In genomic region chr3:136567599-136568188, GRCh38 we compare ENCODE assay signal across 26 cellular contexts.
DNase-seq lines count a peak whose midpoint lies in the region; ATAC-seq and FAIRE-seq lines count a peak whose summit lies in the region.
"Had no signal": no experiment of that assay in that cellular context is flagged by ENCODE, and none has a peak within 500 bp of the region (broad histone marks: within the 10 kb centered on the region; RNA-seq: fewer than 3 reads in every experiment).

No MANE protein-coding gene starts in this region.

- H3K27ac Mint-ChIP-seq in activated T-cell treated with anti-CD3 and anti-CD28 coated beads, Interleukin-2, amount 50 U/mL, for 72 hours: peak overlapping the region; percentile 4
- no peak overlapping the region for H3K27ac Mint-ChIP-seq in activated naive CD8-positive, alpha-beta T cell treated with anti-CD3 and anti-CD28 coated beads for 36 hours

- H3K9me3 ChIP-seq in SK-N-MC (ENCODE audit: low read depth, low read length) (no peaks in the 10 kb centered on the region), small intestine (ENCODE audit: control insufficient read depth, low read depth) (no peaks in the 10 kb centered on the region)
- H3K9me3 ChIP-seq: BLaER1, SJCRH30 had no signal

- H3K27me3 ChIP-seq in small intestine (ENCODE audit: control insufficient read depth in 2 of 2, insufficient read depth in 2 of 2, low read length in 2 of 2): no peaks in the 10 kb centered on the region
- H3K27me3 ChIP-seq: BLaER1, SJCRH30 had no signal

- H3K36me3 Mint-ChIP-seq in activated T-cell treated with anti-CD3 and anti-CD28 coated beads, Interleukin-2, amount 50 U/mL, for 72 hours (ENCODE audit: insufficient read depth in 2 of 2): peaks cover 0 to 6% of the 10 kb centered on the region in 2 donors
- peaks cover 49% of the 10 kb centered on the region for H3K36me3 Mint-ChIP-seq in activated T-cell treated with anti-CD3 and anti-CD28 coated beads, Interleukin-2, amount 50 U/mL, for 4 hours (ENCODE audit: insufficient read depth)
- peaks cover 35% of the 10 kb centered on the region for H3K36me3 Mint-ChIP-seq in activated naive CD8-positive, alpha-beta T cell treated with anti-CD3 and anti-CD28 coated beads for 36 hours

- FAIRE-seq in HTR-8/SVneo (lab: Jason Lieb, UNC) (peak; percentile 4), small intestine (lab: Jason Lieb, UNC) (no peak)
- FAIRE-seq: H1, HepG2 had no signal

- no peaks in the 10 kb centered on the region for H3K4me1 ChIP-seq in small intestine (ENCODE audit: control insufficient read depth in 2 of 2, insufficient read depth in 1 of 2, low read depth in 1 of 2, low read length in 1 of 2)
- H3K4me1 ChIP-seq: BLaER1, SJCRH30 had no signal

- 27 to 65% (median 38%) methylated on average over 2 of the region's 2 CpGs for WGBS in small intestine, 3 donors

- H3K4me1 Mint-ChIP-seq in activated T-cell treated with anti-CD3 and anti-CD28 coated beads, Interleukin-2, amount 50 U/mL, for 72 hours (ENCODE audit: low read depth): peaks cover 10% of the 10 kb centered on the region
- no peaks in the 10 kb centered on the region for H3K4me1 Mint-ChIP-seq in activated T-cell treated with anti-CD3 and anti-CD28 coated beads, Interleukin-2, amount 50 U/mL, for 4 hours (ENCODE audit: low read depth)
- peaks cover 2% of the 10 kb centered on the region for H3K4me1 Mint-ChIP-seq in activated naive CD8-positive, alpha-beta T cell treated with anti-CD3 and anti-CD28 coated beads for 36 hours

- no peak overlapping the region for H3K4me3 ChIP-seq in SK-N-MC
- H3K4me3 ChIP-seq in small intestine (ENCODE audit: low read depth in 1 of 2, low read length in 2 of 2): no peak overlapping the region
- H3K4me3 ChIP-seq: BLaER1, PC-9, SJCRH30 had no signal

- H3K36me3 ChIP-seq in SK-N-MC (ENCODE audit: insufficient read depth, low read length): peaks cover 12% of the 10 kb centered on the region; the same call in 1 of the 2 replicates
- peaks cover 0 to 2% of the 10 kb centered on the region in 2 donors for H3K36me3 ChIP-seq in small intestine (ENCODE audit: control insufficient read depth in 2 of 2, insufficient read depth in 2 of 2, low read length in 2 of 2)

- H3K27ac ChIP-seq in SK-N-MC (peak overlapping the region; percentile 8; the same call in 1 of the 2 replicates), small intestine (ENCODE audit: low read depth in 1 of 2, low read length in 1 of 2) (no peak overlapping the region)
- H3K27ac ChIP-seq: BLaER1, HL-60, PC-9, SJCRH30 had no signal

- no peak for ATAC-seq in activated T-cell treated with anti-CD3 and anti-CD28 coated beads, Interleukin-2, amount 50 U/mL, for 72 hours (replicated peaks in 1 of 2)
- no peak for ATAC-seq in activated T-cell treated with anti-CD3 and anti-CD28 coated beads, Interleukin-2, amount 50 U/mL, for 4 hours
- ATAC-seq: HepG2, Right ventricle myocardium inferior had no signal

- no peaks in the 10 kb centered on the region for H3K9me3 Mint-ChIP-seq in activated T-cell treated with anti-CD3 and anti-CD28 coated beads, Interleukin-2, amount 50 U/mL, for 72 hours
- H3K9me3 Mint-ChIP-seq in activated T-cell treated with anti-CD3 and anti-CD28 coated beads, Interleukin-2, amount 50 U/mL, for 4 hours: peaks cover 3% of the 10 kb centered on the region
- no peaks in the 10 kb centered on the region for H3K9me3 Mint-ChIP-seq in activated naive CD8-positive, alpha-beta T cell treated with anti-CD3 and anti-CD28 coated beads for 36 hours

- DNase-seq in activated T-cell treated with anti-CD3 and anti-CD28 coated beads, Interleukin-2, amount 50 U/mL, for 72 hours: no peak
- DNase-seq in activated T-cell treated with anti-CD3 and anti-CD28 coated beads, Interleukin-2, amount 50 U/mL, for 4 hours: no peak
- DNase-seq in HTR-8/SVneo (ENCODE audit: insufficient read length, low spot score) (no peak), SK-N-MC (ENCODE audit: low read depth, low spot score) (no peak), small intestine (peak; percentile 5), GM19240 (ENCODE audit: insufficient read length, low spot score) (no peak)
- DNase-seq in activated naive CD8-positive, alpha-beta T cell treated with anti-CD3 and anti-CD28 coated beads for 36 hours: no peak
- no peak for DNase-seq in NK-92 treated with Interleukin-12 subunit alpha and Interleukin-12 subunit beta, amount 100 ng/mL, for 24 hours (lab: John Stamatoyannopoulos, UW)
- DNase-seq: 8988T; CD4-positive, CD25-positive, alpha-beta regulatory T cell; DMS53; HCEC 1CT; KBM-7; NCI-H1105; NCI-H1436 treated with DMSO at 0.1 percent for 48 hours; NCI-H2029; NCI-H446; NCI-H524 treated with DMSO at 0.1 percent for 48 hours; NCI-H774; PC-9; SJCRH30 had no signal

- H3K4me3 Mint-ChIP-seq in activated T-cell treated with anti-CD3 and anti-CD28 coated beads, Interleukin-2, amount 50 U/mL, for 72 hours: no peak overlapping the region
- no peak overlapping the region for H3K4me3 Mint-ChIP-seq in activated T-cell treated with anti-CD3 and anti-CD28 coated beads, Interleukin-2, amount 50 U/mL, for 4 hours
- no peak overlapping the region for H3K4me3 Mint-ChIP-seq in activated naive CD8-positive, alpha-beta T cell treated with anti-CD3 and anti-CD28 coated beads for 36 hours
- H3K4me3 Mint-ChIP-seq: CD4-positive, CD25-positive, alpha-beta regulatory T cell had no signal

- no peak overlapping the region for H3K9ac ChIP-seq in SK-N-MC (ENCODE audit: insufficient read length)
- H3K9ac ChIP-seq: BLaER1 had no signal

- H3K27me3 Mint-ChIP-seq in activated T-cell treated with anti-CD3 and anti-CD28 coated beads, Interleukin-2, amount 50 U/mL, for 72 hours (ENCODE audit: low read depth): no peaks in the 10 kb centered on the region
- H3K27me3 Mint-ChIP-seq in activated T-cell treated with anti-CD3 and anti-CD28 coated beads, Interleukin-2, amount 50 U/mL, for 4 hours (ENCODE audit: low read depth): no peaks in the 10 kb centered on the region
- H3K27me3 Mint-ChIP-seq in activated naive CD8-positive, alpha-beta T cell treated with anti-CD3 and anti-CD28 coated beads for 36 hours: no peaks in the 10 kb centered on the region
- H3K27me3 Mint-ChIP-seq: CD4-positive, CD25-positive, alpha-beta regulatory T cell had no signal
